ENCODE assay signal across 22 cellular contexts in genomic region chr2:240814280-240814679, GRCh38. TPM values are rescaled to one million over a fixed set of nuclear protein-coding genes. Genes with fewer than 3 reads are reported as not detected.
"Had no signal": no experiment of that assay in that cellular context is flagged by ENCODE, and none has a peak within 500 bp of the region (broad histone marks: within the 10 kb centered on the region; RNA-seq: fewer than 3 reads in every experiment).

No MANE protein-coding gene starts in this region.

- H3K27ac ChIP-seq: esophagus squamous epithelium, gastroesophageal sphincter, psoas muscle, skin epidermis, stomach, uterus had no signal

- H3K9me3 ChIP-seq: psoas muscle, uterus had no signal

- DNase-seq: effector memory CD4-positive, alpha-beta T cell; esophagus squamous epithelium; foreskin fibroblast; kidney; left cardiac atrium; mesenchymal stem cell; naive B cell; psoas muscle; retina; stimulated activated CD4-positive, alpha-beta T cell treated with anti-CD3 and anti-CD28 coated beads, Interleukin-4, amount 100 ng/mL, for 4 hours; stimulated activated naive B cell treated with anti-CD40 and anti-IgM and Interleukin-4, amounts not matched to agents 10 μg/mL and 1 μg/mL and 100 μg/mL, for 72 hours; substantia nigra; trophoblast cell; uterus had no signal

- H3K36me3 ChIP-seq: esophagus squamous epithelium, gastroesophageal sphincter, stomach, uterus had no signal

- H3K4me3 ChIP-seq: esophagus squamous epithelium, gastroesophageal sphincter, lung, psoas muscle, skin epidermis, stomach, uterus had no signal

- H3K27ac Mint-ChIP-seq: nephron; stimulated activated naive B cell treated with anti-CD40 and anti-IgM and Interleukin-4, amounts not matched to agents 10 μg/mL and 1 μg/mL and 100 μg/mL, for 72 hours had no signal

- H3K4me1 Mint-ChIP-seq: nephron had no signal

- ATAC-seq: gastroesophageal sphincter; left cardiac atrium; left ventricle myocardium superior; psoas muscle; sciatic nerve; stimulated activated naive B cell treated with anti-CD40 and anti-IgM and Interleukin-4, amounts not matched to agents 10 μg/mL and 1 μg/mL and 100 μg/mL, for 72 hours had no signal

- H3K4me3 Mint-ChIP-seq: naive B cell; stimulated activated naive B cell treated with anti-CD40 and anti-IgM and Interleukin-4, amounts not matched to agents 10 μg/mL and 1 μg/mL and 100 μg/mL, for 72 hours had no signal

RNA-seq across cellular contexts. Expression of gene AGXT, which starts 54.3 kb away (rescaled TPM):
- total RNA-seq: epithelial cell of proximal tubule, esophagus squamous epithelium, gastroesophageal sphincter, sciatic nerve, stomach, uterus had no signal
